Comparison of ENCODE assay signal across 1 cellular context in the genomic region with DNA sequence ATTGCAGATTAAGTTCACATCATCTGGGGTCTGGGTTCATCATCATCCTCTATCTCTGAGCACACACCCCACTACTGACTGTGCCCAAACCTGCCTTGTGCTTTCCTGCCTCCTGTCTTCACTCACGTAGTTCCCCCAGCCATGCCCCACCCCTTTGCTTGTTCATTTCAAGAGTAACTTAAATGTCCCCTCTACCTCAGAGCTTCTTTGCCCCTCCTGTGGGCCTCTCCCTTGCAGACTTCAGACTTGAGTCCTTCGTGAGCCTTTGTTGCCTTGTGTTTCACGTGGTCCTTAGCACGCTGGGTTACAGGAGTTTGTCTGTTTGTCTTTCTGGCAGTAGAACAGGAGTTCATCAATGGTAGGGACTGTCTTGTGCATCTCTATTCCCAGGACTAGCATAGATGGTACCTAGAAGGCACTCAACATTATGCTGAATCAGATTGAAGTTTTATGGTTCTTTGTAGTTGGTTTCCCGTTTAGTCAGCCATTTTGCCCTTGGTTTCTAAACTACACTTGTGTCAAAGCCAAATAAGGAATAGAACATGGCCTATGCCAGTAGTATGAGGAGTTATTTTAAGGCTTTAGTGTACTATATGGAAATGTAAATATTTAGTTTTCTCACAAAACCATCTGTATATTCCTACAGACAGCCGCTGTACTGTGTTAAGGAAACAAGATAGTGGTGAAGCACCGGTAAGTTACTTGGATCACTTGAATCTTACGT.
A peak's percentile ranks its signal among the peaks of the same experiment; 100 is the strongest.
TF ChIP-seq lines count a peak whose summit lies in the region.

No MANE protein-coding gene starts in this region.

TF ChIP-seq in K562, 482 proteins besides CTCF, POLR2A, EP300 and RAD21 (continued from another document):
- no peak for TF ChIP-seq POLR3A (IDR thresholded peaks at IDR 0.05; ENCODE audit: borderline replicate concordance, extremely low read depth, insufficient read depth, insufficient read length)
- no peak for TF ChIP-seq ZNF274 (IDR thresholded peaks at IDR 0.05; ENCODE audit: borderline replicate concordance, low read depth, low read length)
- TF ChIP-seq C11orf30 (IDR thresholded peaks at IDR 0.05; ENCODE audit: low read depth) = peak; percentile 52; the same call in 1 of the 2 replicates
